In the genomic region with DNA sequence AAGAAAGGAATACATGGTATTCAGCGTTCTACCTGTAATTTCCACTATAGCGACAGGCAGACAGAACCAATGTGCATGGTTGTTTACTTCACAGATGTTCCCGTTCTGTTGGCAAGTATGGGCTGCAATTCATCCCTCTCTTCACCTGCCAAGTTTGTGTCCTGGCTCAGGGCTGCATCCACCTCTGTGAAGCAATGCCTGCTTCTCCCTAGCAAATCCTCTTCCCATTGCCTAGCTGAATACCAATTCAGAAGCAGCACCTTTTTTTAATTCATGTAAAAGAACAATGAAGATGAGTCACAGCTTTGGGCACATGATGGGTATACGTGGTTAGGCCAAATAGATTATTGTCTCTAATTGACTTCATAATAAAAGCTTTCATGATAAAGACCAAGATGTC, we compare ENCODE assay signal across 1 cellular context.
TF ChIP-seq lines count a peak whose summit lies in the region.

No MANE protein-coding gene starts in this region.

TF ChIP-seq in GM23338, 12 proteins besides CTCF, POLR2A, EP300 and RAD21:
- TF ChIP-seq, protein P1, sequence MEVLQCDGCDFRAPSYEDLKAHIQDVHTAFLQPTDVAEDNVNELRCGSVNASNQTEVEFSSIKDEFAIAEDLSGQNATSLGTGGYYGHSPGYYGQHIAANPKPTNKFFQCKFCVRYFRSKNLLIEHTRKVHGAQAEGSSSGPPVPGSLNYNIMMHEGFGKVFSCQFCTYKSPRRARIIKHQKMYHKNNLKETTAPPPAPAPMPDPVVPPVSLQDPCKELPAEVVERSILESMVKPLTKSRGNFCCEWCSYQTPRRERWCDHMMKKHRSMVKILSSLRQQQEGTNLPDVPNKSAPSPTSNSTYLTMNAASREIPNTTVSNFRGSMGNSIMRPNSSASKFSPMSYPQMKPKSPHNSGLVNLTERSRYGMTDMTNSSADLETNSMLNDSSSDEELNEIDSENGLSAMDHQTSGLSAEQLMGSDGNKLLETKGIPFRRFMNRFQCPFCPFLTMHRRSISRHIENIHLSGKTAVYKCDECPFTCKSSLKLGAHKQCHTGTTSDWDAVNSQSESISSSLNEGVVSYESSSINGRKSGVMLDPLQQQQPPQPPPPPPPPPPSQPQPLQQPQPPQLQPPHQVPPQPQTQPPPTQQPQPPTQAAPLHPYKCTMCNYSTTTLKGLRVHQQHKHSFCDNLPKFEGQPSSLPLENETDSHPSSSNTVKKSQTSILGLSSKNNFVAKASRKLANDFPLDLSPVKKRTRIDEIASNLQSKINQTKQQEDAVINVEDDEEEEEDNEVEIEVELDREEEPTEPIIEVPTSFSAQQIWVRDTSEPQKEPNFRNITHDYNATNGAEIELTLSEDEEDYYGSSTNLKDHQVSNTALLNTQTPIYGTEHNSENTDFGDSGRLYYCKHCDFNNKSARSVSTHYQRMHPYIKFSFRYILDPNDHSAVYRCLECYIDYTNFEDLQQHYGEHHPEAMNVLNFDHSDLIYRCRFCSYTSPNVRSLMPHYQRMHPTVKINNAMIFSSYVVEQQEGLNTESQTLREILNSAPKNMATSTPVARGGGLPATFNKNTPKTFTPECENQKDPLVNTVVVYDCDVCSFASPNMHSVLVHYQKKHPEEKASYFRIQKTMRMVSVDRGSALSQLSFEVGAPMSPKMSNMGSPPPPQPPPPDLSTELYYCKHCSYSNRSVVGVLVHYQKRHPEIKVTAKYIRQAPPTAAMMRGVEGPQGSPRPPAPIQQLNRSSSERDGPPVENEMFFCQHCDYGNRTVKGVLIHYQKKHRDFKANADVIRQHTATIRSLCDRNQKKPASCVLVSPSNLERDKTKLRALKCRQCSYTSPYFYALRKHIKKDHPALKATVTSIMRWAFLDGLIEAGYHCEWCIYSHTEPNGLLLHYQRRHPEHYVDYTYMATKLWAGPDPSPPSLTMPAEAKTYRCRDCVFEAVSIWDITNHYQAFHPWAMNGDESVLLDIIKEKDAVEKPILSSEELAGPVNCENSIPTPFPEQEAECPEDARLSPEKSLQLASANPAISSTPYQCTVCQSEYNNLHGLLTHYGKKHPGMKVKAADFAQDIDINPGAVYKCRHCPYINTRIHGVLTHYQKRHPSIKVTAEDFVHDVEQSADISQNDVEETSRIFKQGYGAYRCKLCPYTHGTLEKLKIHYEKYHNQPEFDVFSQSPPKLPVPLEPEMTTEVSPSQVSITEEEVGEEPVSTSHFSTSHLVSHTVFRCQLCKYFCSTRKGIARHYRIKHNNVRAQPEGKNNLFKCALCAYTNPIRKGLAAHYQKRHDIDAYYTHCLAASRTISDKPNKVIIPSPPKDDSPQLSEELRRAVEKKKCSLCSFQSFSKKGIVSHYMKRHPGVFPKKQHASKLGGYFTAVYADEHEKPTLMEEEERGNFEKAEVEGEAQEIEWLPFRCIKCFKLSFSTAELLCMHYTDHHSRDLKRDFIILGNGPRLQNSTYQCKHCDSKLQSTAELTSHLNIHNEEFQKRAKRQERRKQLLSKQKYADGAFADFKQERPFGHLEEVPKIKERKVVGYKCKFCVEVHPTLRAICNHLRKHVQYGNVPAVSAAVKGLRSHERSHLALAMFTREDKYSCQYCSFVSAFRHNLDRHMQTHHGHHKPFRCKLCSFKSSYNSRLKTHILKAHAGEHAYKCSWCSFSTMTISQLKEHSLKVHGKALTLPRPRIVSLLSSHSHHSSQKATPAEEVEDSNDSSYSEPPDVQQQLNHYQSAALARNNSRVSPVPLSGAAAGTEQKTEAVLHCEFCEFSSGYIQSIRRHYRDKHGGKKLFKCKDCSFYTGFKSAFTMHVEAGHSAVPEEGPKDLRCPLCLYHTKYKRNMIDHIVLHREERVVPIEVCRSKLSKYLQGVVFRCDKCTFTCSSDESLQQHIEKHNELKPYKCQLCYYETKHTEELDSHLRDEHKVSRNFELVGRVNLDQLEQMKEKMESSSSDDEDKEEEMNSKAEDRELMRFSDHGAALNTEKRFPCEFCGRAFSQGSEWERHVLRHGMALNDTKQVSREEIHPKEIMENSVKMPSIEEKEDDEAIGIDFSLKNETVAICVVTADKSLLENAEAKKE (CRISPR knock-in tag; IDR thresholded peaks at IDR 0.05): no peak
- TF ChIP-seq JUNB (IDR thresholded peaks at IDR 0.05; ENCODE audit: unreplicated experiment) (no peak), ZNF331 (CRISPR knock-in tag; IDR thresholded peaks at IDR 0.05; ENCODE audit: low read depth) (no peak), STAT1 (IDR thresholded peaks at IDR 0.05; ENCODE audit: unreplicated experiment) (no peak), NANOG (IDR thresholded peaks at IDR 0.05; ENCODE audit: borderline replicate concordance) (no peak), ETS1 (IDR thresholded peaks at IDR 0.05) (no peak)
- TF ChIP-seq, protein P2, sequence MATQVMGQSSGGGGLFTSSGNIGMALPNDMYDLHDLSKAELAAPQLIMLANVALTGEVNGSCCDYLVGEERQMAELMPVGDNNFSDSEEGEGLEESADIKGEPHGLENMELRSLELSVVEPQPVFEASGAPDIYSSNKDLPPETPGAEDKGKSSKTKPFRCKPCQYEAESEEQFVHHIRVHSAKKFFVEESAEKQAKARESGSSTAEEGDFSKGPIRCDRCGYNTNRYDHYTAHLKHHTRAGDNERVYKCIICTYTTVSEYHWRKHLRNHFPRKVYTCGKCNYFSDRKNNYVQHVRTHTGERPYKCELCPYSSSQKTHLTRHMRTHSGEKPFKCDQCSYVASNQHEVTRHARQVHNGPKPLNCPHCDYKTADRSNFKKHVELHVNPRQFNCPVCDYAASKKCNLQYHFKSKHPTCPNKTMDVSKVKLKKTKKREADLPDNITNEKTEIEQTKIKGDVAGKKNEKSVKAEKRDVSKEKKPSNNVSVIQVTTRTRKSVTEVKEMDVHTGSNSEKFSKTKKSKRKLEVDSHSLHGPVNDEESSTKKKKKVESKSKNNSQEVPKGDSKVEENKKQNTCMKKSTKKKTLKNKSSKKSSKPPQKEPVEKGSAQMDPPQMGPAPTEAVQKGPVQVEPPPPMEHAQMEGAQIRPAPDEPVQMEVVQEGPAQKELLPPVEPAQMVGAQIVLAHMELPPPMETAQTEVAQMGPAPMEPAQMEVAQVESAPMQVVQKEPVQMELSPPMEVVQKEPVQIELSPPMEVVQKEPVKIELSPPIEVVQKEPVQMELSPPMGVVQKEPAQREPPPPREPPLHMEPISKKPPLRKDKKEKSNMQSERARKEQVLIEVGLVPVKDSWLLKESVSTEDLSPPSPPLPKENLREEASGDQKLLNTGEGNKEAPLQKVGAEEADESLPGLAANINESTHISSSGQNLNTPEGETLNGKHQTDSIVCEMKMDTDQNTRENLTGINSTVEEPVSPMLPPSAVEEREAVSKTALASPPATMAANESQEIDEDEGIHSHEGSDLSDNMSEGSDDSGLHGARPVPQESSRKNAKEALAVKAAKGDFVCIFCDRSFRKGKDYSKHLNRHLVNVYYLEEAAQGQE (IDR thresholded peaks at IDR 0.05; ENCODE audit: unreplicated experiment): no peak
